In genomic region chr14:88005050-88005481, GRCh38 we compare ENCODE assay signal across 9 cellular contexts. TPM values are rescaled to one million over a fixed set of nuclear protein-coding genes. Genes with fewer than 3 reads are reported as not detected.
DNase-seq lines count a peak whose midpoint lies in the region; ATAC-seq and TF ChIP-seq lines count a peak whose summit lies in the region.
"Had no signal": no experiment of that assay in that cellular context is flagged by ENCODE, and none has a peak within 500 bp of the region (broad histone marks: within the 10 kb centered on the region; RNA-seq: fewer than 3 reads in every experiment).

A gene with protein sequence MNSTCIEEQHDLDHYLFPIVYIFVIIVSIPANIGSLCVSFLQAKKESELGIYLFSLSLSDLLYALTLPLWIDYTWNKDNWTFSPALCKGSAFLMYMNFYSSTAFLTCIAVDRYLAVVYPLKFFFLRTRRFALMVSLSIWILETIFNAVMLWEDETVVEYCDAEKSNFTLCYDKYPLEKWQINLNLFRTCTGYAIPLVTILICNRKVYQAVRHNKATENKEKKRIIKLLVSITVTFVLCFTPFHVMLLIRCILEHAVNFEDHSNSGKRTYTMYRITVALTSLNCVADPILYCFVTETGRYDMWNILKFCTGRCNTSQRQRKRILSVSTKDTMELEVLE (plus strand): TSS chr14:88005135. CDS start chr14:88010848, 5,713 bp downstream.

- H3K36me3 ChIP-seq in Loucy (ENCODE audit: insufficient read depth, low read length) (no peaks in the 10 kb centered on the region), subcutaneous abdominal adipose tissue (ENCODE audit: control insufficient read depth in 5 of 5, insufficient read depth in 5 of 5, low read length in 5 of 5) (no peaks in the 10 kb centered on the region), GM23338 (ENCODE audit: insufficient read depth) (no peaks in the 10 kb centered on the region)

- H3K4me1 ChIP-seq in Loucy (ENCODE audit: insufficient read depth, low read length, poor library complexity, severe bottlenecking), result peaks cover 83% of the 10 kb centered on the region
- H3K4me1 ChIP-seq in subcutaneous abdominal adipose tissue (ENCODE audit: control insufficient read depth in 5 of 5, insufficient read depth in 5 of 5, low read length in 5 of 5), result peaks cover 0 to 3% (median 0%) of the 10 kb centered on the region in 5 donors
- no peaks in the 10 kb centered on the region for H3K4me1 ChIP-seq in GM23338 (ENCODE audit: insufficient read depth)
- H3K4me1 ChIP-seq: parathyroid adenoma had no signal

- H3K27ac ChIP-seq in subcutaneous abdominal adipose tissue (ENCODE audit: low read depth, low read length), result no peak within 1 kb of the TSS
- no peak within 1 kb of the TSS for H3K27ac ChIP-seq in GM23338 (ENCODE audit: low read depth)
- H3K27ac ChIP-seq: parathyroid adenoma had no signal

- DNase-seq in central memory CD8-positive, alpha-beta T cell (ENCODE audit: low spot score in 2 of 2), result peak in 1 of 2 donors; percentile 50
- DNase-seq in GM23338 (ENCODE audit: low spot score) (no peak), cerebellar nuclear complex (lab: John Stamatoyannopoulos, UW) (no peak)
- no peak for DNase-seq in stimulated activated CD8-positive, alpha-beta memory T cell treated with anti-CD3 and anti-CD28 coated beads, Interleukin-4, amount 100 ng/mL, for 48 hours

- H3K4me3 Mint-ChIP-seq in central memory CD8-positive, alpha-beta T cell, result peak within 1 kb of the TSS; percentile 92
- H3K4me3 Mint-ChIP-seq in GM23338, result no peak within 1 kb of the TSS

- ATAC-seq in GM18508 (IDR thresholded peaks at IDR 0.05; ENCODE audit: insufficient read depth, unreplicated experiment), result peak; percentile 60
- ATAC-seq in GM21717 (IDR thresholded peaks at IDR 0.05; ENCODE audit: unreplicated experiment), result peak; percentile 76
- ATAC-seq in central memory CD8-positive, alpha-beta T cell (replicated peaks; ENCODE audit: extremely low read depth, poor library complexity, severe bottlenecking), result peak; percentile 54
- no peak for ATAC-seq in GM23338

- H3K9me3 ChIP-seq in Loucy (ENCODE audit: insufficient read depth, low read depth, low read length) (no peaks in the 10 kb centered on the region), subcutaneous abdominal adipose tissue (ENCODE audit: control insufficient read depth in 5 of 5, low read length in 5 of 5) (no peaks in the 10 kb centered on the region)

- H3K9me2 ChIP-seq in Loucy (replicated peaks; ENCODE audit: low read depth, low read length) (no peaks in the 10 kb centered on the region), GM23338 (ENCODE audit: insufficient read depth) (no peaks in the 10 kb centered on the region)

- peaks cover 14% of the 10 kb centered on the region for H3K36me3 Mint-ChIP-seq in central memory CD8-positive, alpha-beta T cell (ENCODE audit: insufficient read depth)
- no peaks in the 10 kb centered on the region for H3K36me3 Mint-ChIP-seq in GM23338 (ENCODE audit: low read depth)

- peaks cover 9% of the 10 kb centered on the region; the same call in 1 of the 2 replicates for H3F3A ChIP-seq in Loucy (ENCODE audit: low read depth)
- no peaks in the 10 kb centered on the region for H3F3A ChIP-seq in GM23338 (replicated peaks; ENCODE audit: low read depth)

- H3K4me3 ChIP-seq in Loucy (ENCODE audit: low read length, poor library complexity, severe bottlenecking) (peak within 1 kb of the TSS; percentile 73), subcutaneous abdominal adipose tissue (ENCODE audit: low read depth in 1 of 5, low read length in 5 of 5) (peak within 1 kb of the TSS in 3 of 5 donors; percentile 31 to 51 (median 42)), GM23338 (no peak within 1 kb of the TSS)

- peaks cover 51% of the 10 kb centered on the region for H3K4me1 Mint-ChIP-seq in central memory CD8-positive, alpha-beta T cell
- peaks cover 7% of the 10 kb centered on the region; the same call in 2 of the 3 replicates for H3K4me1 Mint-ChIP-seq in GM23338

- peak within 1 kb of the TSS; percentile 80 for H3K9ac ChIP-seq in Loucy (ENCODE audit: low read depth, low read length, poor library complexity, severe bottlenecking)
- peak within 1 kb of the TSS in 2 of 5 donors; percentile 25 to 26 for H3K9ac ChIP-seq in subcutaneous abdominal adipose tissue (ENCODE audit: low read length in 5 of 5)
- H3K9ac ChIP-seq: parathyroid adenoma had no signal

- H4K20me1 ChIP-seq in Loucy (ENCODE audit: insufficient read depth, low read length, poor library complexity, severe bottlenecking), result no peaks in the 10 kb centered on the region
- no peaks in the 10 kb centered on the region for H4K20me1 ChIP-seq in GM23338 (replicated peaks; ENCODE audit: insufficient read depth)

- no peak for TF ChIP-seq CTCF in Loucy (conservative IDR thresholded peaks at IDR 0.05; ENCODE audit: low read length)
- no peak for TF ChIP-seq CTCF in GM23338 (conservative IDR thresholded peaks at IDR 0.05; ENCODE audit: low read depth in 2 of 2)

- H3K4me2 ChIP-seq in Loucy (ENCODE audit: low read depth, low read length, poor library complexity, severe bottlenecking) (peak within 1 kb of the TSS; percentile 84), GM23338 (no peak within 1 kb of the TSS)

- H3K27me3 ChIP-seq in Loucy (ENCODE audit: insufficient read depth, low read length, poor library complexity, severe bottlenecking) (no peaks in the 10 kb centered on the region), subcutaneous abdominal adipose tissue (ENCODE audit: control insufficient read depth in 5 of 5, insufficient read depth in 4 of 5, low read length in 5 of 5) (no peaks in the 10 kb centered on the region), GM23338 (ENCODE audit: insufficient read depth) (no peaks in the 10 kb centered on the region)

- no peaks in the 10 kb centered on the region for H3K27me3 Mint-ChIP-seq in central memory CD8-positive, alpha-beta T cell
- H3K27me3 Mint-ChIP-seq in GM23338 (ENCODE audit: insufficient read depth, low read depth, poor library complexity), result peaks cover 1% of the 10 kb centered on the region

- peak within 1 kb of the TSS; percentile 60 for H2AFZ ChIP-seq in Loucy (ENCODE audit: low read length)
- H2AFZ ChIP-seq in GM23338, result no peak within 1 kb of the TSS
- H2AFZ ChIP-seq: parathyroid adenoma had no signal

- H3K9me3 Mint-ChIP-seq in central memory CD8-positive, alpha-beta T cell, result no peaks in the 10 kb centered on the region
- H3K9me3 Mint-ChIP-seq in GM23338, result no peaks in the 10 kb centered on the region

- H3K27ac Mint-ChIP-seq in central memory CD8-positive, alpha-beta T cell (ENCODE audit: low read depth), result peak within 1 kb of the TSS; percentile 86
- H3K27ac Mint-ChIP-seq in GM23338, result no peak within 1 kb of the TSS

- H3K79me2 ChIP-seq in Loucy (ENCODE audit: insufficient read depth, low read length) (peaks cover 28% of the 10 kb centered on the region), GM23338 (replicated peaks; ENCODE audit: insufficient read depth) (no peaks in the 10 kb centered on the region)
- H3K79me2 ChIP-seq: parathyroid adenoma had no signal

TF ChIP-seq in GM23338, 12 proteins besides CTCF, POLR2A, EP300 and RAD21:
- TF ChIP-seq CREB1 (CRISPR knock-in tag; IDR thresholded peaks at IDR 0.05; ENCODE audit: low read depth) (no peak), POLR2AphosphoS5 (IDR thresholded peaks at IDR 0.05; ENCODE audit: low read depth) (no peak)
- TF ChIP-seq, protein P1, sequence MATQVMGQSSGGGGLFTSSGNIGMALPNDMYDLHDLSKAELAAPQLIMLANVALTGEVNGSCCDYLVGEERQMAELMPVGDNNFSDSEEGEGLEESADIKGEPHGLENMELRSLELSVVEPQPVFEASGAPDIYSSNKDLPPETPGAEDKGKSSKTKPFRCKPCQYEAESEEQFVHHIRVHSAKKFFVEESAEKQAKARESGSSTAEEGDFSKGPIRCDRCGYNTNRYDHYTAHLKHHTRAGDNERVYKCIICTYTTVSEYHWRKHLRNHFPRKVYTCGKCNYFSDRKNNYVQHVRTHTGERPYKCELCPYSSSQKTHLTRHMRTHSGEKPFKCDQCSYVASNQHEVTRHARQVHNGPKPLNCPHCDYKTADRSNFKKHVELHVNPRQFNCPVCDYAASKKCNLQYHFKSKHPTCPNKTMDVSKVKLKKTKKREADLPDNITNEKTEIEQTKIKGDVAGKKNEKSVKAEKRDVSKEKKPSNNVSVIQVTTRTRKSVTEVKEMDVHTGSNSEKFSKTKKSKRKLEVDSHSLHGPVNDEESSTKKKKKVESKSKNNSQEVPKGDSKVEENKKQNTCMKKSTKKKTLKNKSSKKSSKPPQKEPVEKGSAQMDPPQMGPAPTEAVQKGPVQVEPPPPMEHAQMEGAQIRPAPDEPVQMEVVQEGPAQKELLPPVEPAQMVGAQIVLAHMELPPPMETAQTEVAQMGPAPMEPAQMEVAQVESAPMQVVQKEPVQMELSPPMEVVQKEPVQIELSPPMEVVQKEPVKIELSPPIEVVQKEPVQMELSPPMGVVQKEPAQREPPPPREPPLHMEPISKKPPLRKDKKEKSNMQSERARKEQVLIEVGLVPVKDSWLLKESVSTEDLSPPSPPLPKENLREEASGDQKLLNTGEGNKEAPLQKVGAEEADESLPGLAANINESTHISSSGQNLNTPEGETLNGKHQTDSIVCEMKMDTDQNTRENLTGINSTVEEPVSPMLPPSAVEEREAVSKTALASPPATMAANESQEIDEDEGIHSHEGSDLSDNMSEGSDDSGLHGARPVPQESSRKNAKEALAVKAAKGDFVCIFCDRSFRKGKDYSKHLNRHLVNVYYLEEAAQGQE (IDR thresholded peaks at IDR 0.05; ENCODE audit: unreplicated experiment), result no peak

RNA-seq across cellular contexts. Expression of the gene that starts here (rescaled TPM):
- total RNA-seq in GM23338 (2014; rRNA removed; shearing (Covaris generic)), result not detected in 2 replicates
- polyA plus RNA-seq in GM23338 (2016; fragmentation: Nextera tagmentation; extraction: Ambion mirVana), result not detected in 2 replicates
